In genomic region chr22:29308791-29309262, GRCh38 we compare ENCODE assay signal across 1 cellular context.
A peak's percentile ranks its signal among the peaks of the same experiment; 100 is the strongest.
TF ChIP-seq lines count a peak whose summit lies in the region.

No MANE protein-coding gene starts in this region.

TF ChIP-seq in K562, 482 proteins besides CTCF, POLR2A, EP300 and RAD21:
- TF ChIP-seq, protein P1, sequence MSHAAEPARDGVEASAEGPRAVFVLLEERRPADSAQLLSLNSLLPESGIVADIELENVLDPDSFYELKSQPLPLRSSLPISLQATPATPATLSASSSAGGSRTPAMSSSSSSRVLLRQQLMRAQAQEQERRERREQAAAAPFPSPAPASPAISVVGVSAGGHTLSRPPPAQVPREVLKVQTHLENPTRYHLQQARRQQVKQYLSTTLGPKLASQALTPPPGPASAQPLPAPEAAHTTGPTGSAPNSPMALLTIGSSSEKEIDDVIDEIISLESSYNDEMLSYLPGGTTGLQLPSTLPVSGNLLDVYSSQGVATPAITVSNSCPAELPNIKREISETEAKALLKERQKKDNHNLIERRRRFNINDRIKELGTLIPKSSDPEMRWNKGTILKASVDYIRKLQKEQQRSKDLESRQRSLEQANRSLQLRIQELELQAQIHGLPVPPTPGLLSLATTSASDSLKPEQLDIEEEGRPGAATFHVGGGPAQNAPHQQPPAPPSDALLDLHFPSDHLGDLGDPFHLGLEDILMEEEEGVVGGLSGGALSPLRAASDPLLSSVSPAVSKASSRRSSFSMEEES (CRISPR knock-in tag; IDR thresholded peaks at IDR 0.05): no peak
- TF ChIP-seq CEBPZ (IDR thresholded peaks at IDR 0.05; ENCODE audit: borderline replicate concordance, low read depth, low read length): no peak
- TF ChIP-seq POLR2G (IDR thresholded peaks at IDR 0.05; ENCODE audit: low read depth, low read length): 0 out of 2 replicates have a peak, but pooled peaks have one; percentile 5
- no peak for TF ChIP-seq HSF4 (CRISPR knock-in tag; IDR thresholded peaks at IDR 0.05; ENCODE audit: borderline replicate concordance)
- TF ChIP-seq, protein P2, sequence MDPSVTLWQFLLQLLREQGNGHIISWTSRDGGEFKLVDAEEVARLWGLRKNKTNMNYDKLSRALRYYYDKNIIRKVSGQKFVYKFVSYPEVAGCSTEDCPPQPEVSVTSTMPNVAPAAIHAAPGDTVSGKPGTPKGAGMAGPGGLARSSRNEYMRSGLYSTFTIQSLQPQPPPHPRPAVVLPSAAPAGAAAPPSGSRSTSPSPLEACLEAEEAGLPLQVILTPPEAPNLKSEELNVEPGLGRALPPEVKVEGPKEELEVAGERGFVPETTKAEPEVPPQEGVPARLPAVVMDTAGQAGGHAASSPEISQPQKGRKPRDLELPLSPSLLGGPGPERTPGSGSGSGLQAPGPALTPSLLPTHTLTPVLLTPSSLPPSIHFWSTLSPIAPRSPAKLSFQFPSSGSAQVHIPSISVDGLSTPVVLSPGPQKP (CRISPR knock-in tag; IDR thresholded peaks at IDR 0.05): no peak
- TF ChIP-seq TAF15 (IDR thresholded peaks at IDR 0.05; ENCODE audit: low read depth, low read length): no peak
- TF ChIP-seq, protein P3, sequence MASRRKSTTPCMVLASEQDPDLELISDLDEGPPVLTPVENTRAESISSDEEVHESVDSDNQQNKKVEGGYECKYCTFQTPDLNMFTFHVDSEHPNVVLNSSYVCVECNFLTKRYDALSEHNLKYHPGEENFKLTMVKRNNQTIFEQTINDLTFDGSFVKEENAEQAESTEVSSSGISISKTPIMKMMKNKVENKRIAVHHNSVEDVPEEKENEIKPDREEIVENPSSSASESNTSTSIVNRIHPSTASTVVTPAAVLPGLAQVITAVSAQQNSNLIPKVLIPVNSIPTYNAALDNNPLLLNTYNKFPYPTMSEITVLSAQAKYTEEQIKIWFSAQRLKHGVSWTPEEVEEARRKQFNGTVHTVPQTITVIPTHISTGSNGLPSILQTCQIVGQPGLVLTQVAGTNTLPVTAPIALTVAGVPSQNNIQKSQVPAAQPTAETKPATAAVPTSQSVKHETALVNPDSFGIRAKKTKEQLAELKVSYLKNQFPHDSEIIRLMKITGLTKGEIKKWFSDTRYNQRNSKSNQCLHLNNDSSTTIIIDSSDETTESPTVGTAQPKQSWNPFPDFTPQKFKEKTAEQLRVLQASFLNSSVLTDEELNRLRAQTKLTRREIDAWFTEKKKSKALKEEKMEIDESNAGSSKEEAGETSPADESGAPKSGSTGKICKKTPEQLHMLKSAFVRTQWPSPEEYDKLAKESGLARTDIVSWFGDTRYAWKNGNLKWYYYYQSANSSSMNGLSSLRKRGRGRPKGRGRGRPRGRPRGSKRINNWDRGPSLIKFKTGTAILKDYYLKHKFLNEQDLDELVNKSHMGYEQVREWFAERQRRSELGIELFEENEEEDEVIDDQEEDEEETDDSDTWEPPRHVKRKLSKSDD (conservative IDR thresholded peaks at IDR 0.05; ENCODE audit: low read length): no peak
- no peak for TF ChIP-seq RBM25 (IDR thresholded peaks at IDR 0.05; ENCODE audit: low read depth, low read length, severe bottlenecking)
- TF ChIP-seq ZBTB7A (IDR thresholded peaks at IDR 0.05; ENCODE audit: borderline replicate concordance, control insufficient read depth, low read depth, low read length): peak; percentile 11; the same call in 1 of the 2 replicates
- TF ChIP-seq RBM14 (IDR thresholded peaks at IDR 0.05; ENCODE audit: borderline replicate concordance, insufficient read depth, low read depth, low read length): no peak
- no peak for TF ChIP-seq CREM (IDR thresholded peaks at IDR 0.05; ENCODE audit: low read depth)
- no peak for TF ChIP-seq IFI16 (CRISPR knock-in tag; IDR thresholded peaks at IDR 0.05)
- TF ChIP-seq ARHGAP35 (IDR thresholded peaks at IDR 0.05; ENCODE audit: partially characterized antibody): no peak
- TF ChIP-seq ZNF311 (CRISPR knock-in tag; IDR thresholded peaks at IDR 0.05): no peak
- TF ChIP-seq KDM1A (IDR thresholded peaks at IDR 0.05): no peak
TF ChIP-seq in K562: peak in this region for 2.
